Comparison of ENCODE assay signal across 8 cellular contexts in the genomic region with DNA sequence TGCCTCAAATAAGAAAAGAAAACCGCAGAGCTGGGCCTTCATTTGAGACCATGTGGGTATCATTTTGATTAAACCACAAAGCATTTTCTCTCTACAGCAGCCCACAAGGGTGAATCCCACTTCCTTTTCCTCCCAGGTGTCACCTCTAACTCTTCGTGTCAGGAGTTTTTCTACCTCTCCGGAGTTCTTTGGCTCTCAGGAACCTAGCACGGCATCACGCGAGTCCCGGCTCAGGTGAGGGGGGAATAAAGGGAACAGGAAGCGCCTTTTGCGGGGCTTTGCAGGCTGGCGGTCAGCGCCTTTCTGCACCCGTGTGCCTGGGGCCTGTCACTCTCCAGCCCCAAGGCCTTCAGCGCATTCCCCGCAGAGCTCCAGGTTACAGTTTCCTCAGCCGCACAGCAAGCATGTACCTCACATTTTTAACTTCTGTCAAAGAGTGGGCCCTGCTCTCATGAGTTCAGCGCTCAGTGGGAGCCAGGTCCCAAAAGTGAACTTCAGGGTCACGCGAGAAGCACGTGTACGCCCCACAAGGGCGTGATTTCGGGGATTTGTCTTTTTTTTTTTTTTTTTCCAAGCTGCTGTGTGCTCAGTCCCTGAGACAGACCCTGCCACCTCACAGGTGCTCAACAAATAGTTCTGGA. TPM values are rescaled to one million over a fixed set of nuclear protein-coding genes. Genes with fewer than 3 reads are reported as not detected.
DNase-seq lines count a peak whose midpoint lies in the region; TF ChIP-seq lines count a peak whose summit lies in the region.

No MANE protein-coding gene starts in this region.

- H3K9me3 ChIP-seq in GM23248 (ENCODE audit: low read depth), result no peaks in the 10 kb centered on the region
- H3K9me3 ChIP-seq in endocrine pancreas (ENCODE audit: control insufficient read depth, low read length), result no peaks in the 10 kb centered on the region
- H3K9me3 ChIP-seq in mononuclear cell (ENCODE audit: low read depth, low read length), result no peaks in the 10 kb centered on the region

- in situ Hi-C loops in GM23248 (cut with MboI), result no loop called here

- TF ChIP-seq CTCF in GM06990 (IDR thresholded peaks at IDR 0.05; ENCODE audit: insufficient read depth, low read length, poor library complexity, severe bottlenecking) (no peak), LNCaP clone FGC (IDR thresholded peaks at IDR 0.05; ENCODE audit: control insufficient read depth, extremely low read depth, insufficient read depth) (no peak)

- H3K4me2 ChIP-seq in GM23248 (ENCODE audit: unreplicated experiment), result peak overlapping the region; percentile 93

- H3K79me2 ChIP-seq in GM23248 (ENCODE audit: insufficient read depth), result no peaks in the 10 kb centered on the region

- peak overlapping the region; percentile 52 for H3K27ac ChIP-seq in GM23248

- 4 to 5% methylated on average over 22 of the region's 22 CpGs for WGBS in GM23248 (ENCODE audit: low coverage in 1 of 2, low lambda C conversion rate in 2 of 2, missing lambda C conversion rate in 2 of 2), 2 experiments

- H3K4me1 ChIP-seq in GM23248 (ENCODE audit: insufficient read depth) (peaks cover 19% of the 10 kb centered on the region), endocrine pancreas (ENCODE audit: control insufficient read depth, insufficient read depth, low read length) (no peaks in the 10 kb centered on the region), mononuclear cell (ENCODE audit: insufficient read depth, low read length) (peaks cover 21% of the 10 kb centered on the region)

- H3K9me2 ChIP-seq in GM23248 (ENCODE audit: insufficient read depth), result no peaks in the 10 kb centered on the region

- H3K36me3 ChIP-seq in GM06990 (ENCODE audit: control insufficient read depth, insufficient read depth, low read length) (no peaks in the 10 kb centered on the region), GM23248 (ENCODE audit: low read depth) (no peaks in the 10 kb centered on the region), endocrine pancreas (ENCODE audit: control insufficient read depth, insufficient read depth, low read length) (no peaks in the 10 kb centered on the region)

- H3K9ac ChIP-seq in GM23248 (peak overlapping the region; percentile 77), endocrine pancreas (ENCODE audit: control insufficient read depth, insufficient read depth, low read length) (peak overlapping the region; percentile 93)

- peak; percentile 80 for DNase-seq in GM06990 (ENCODE audit: extremely low read depth, insufficient read length)
- peak; percentile 76 for DNase-seq in GM23248
- no peak for DNase-seq in LNCaP clone FGC (ENCODE audit: low read depth)
- peak; percentile 33 to 41 for DNase-seq in activated CD4-positive, alpha-beta T cell treated with anti-CD3 and anti-CD28 coated beads for 4 hours
- DNase-seq in stimulated activated naive CD4-positive, alpha-beta T cell treated with Interleukin-2 at 50 U/mL for 16 hours (lab: John Stamatoyannopoulos, UW), result peak; percentile 51
- no peak for DNase-seq in HCEC 1CT

- H4K20me1 ChIP-seq in GM23248 (ENCODE audit: insufficient read depth), result no peaks in the 10 kb centered on the region

- peak overlapping the region; percentile 84 for H2AFZ ChIP-seq in GM23248

- H3K27me3 ChIP-seq in GM06990 (replicated peaks; ENCODE audit: control insufficient read depth, insufficient read depth, low read length) (no peaks in the 10 kb centered on the region), GM23248 (replicated peaks; ENCODE audit: insufficient read depth) (no peaks in the 10 kb centered on the region), endocrine pancreas (ENCODE audit: control insufficient read depth, insufficient read depth, low read length) (no peaks in the 10 kb centered on the region), mononuclear cell (ENCODE audit: insufficient read depth, low read length) (peaks cover 25% of the 10 kb centered on the region)

- peak overlapping the region; percentile 67 for H3K4me3 ChIP-seq in GM06990 (replicated peaks; ENCODE audit: low read depth, low read length)
- H3K4me3 ChIP-seq in GM23248, result peak overlapping the region; percentile 77
- peak overlapping the region; percentile 70 for H3K4me3 ChIP-seq in LNCaP clone FGC (ENCODE audit: low read depth, low read length)
- H3K4me3 ChIP-seq in endocrine pancreas (ENCODE audit: control insufficient read depth, insufficient read depth, low read length), result peak overlapping the region; percentile 82
- H3K4me3 ChIP-seq in mononuclear cell (ENCODE audit: low read length), result peak overlapping the region; percentile 55

- H3F3A ChIP-seq in GM23248 (ENCODE audit: insufficient read depth), result peaks cover 26% of the 10 kb centered on the region

RNA-seq across cellular contexts. Expression of a gene that starts 0.7 kb away (rescaled TPM):
- 9.9 and 10.2 TPM in 2 replicates for total RNA-seq in GM23248 (2014; rRNA removed; shearing (Covaris generic))
- polyA plus RNA-seq in GM23248 (2016; fragmentation: Nextera tagmentation; extraction: Ambion mirVana), result 11.6 and 12.6 TPM in 2 replicates
- 0.84 TPM for total RNA-seq in mononuclear cell

RNA-seq across cellular contexts. Expression of a gene that starts 17.2 kb away (rescaled TPM):
- total RNA-seq in GM23248 (2014; rRNA removed; shearing (Covaris generic)), result 0.22 and 1.4 TPM in 2 replicates
- polyA plus RNA-seq in GM23248 (2016; fragmentation: Nextera tagmentation; extraction: Ambion mirVana), result 0.14 and 0.38 TPM in 2 replicates
- total RNA-seq in mononuclear cell, result 0.84 TPM

RNA-seq across cellular contexts. Expression of a gene that starts 54.7 kb away (rescaled TPM):
- 54.9 and 60.4 TPM in 2 replicates for total RNA-seq in GM23248 (2014; rRNA removed; shearing (Covaris generic))
- polyA plus RNA-seq in GM23248 (2016; fragmentation: Nextera tagmentation; extraction: Ambion mirVana), result 64.2 and 66.0 TPM in 2 replicates
- 28.1 TPM for total RNA-seq in mononuclear cell

Comparison
In these comparisons a context has a peak if more than half of its experiments do, and no peak if none do; other contexts are left out.
1. DNase-seq: peak in GM06990 (single experiment), GM23248 (single experiment), activated CD4-positive, alpha-beta T cell treated with anti-CD3 and anti-CD28 coated beads for 4 hours (2 of 2) and stimulated activated naive CD4-positive, alpha-beta T cell treated with Interleukin-2 at 50 U/mL for 16 hours (single experiment); none in LNCaP clone FGC (single experiment) and HCEC 1CT (single experiment).
2. Peak in every context shown above with its lines, with median percentiles within 50 percentile points of each other: H3K4me3 ChIP-seq.